In the genomic region with DNA sequence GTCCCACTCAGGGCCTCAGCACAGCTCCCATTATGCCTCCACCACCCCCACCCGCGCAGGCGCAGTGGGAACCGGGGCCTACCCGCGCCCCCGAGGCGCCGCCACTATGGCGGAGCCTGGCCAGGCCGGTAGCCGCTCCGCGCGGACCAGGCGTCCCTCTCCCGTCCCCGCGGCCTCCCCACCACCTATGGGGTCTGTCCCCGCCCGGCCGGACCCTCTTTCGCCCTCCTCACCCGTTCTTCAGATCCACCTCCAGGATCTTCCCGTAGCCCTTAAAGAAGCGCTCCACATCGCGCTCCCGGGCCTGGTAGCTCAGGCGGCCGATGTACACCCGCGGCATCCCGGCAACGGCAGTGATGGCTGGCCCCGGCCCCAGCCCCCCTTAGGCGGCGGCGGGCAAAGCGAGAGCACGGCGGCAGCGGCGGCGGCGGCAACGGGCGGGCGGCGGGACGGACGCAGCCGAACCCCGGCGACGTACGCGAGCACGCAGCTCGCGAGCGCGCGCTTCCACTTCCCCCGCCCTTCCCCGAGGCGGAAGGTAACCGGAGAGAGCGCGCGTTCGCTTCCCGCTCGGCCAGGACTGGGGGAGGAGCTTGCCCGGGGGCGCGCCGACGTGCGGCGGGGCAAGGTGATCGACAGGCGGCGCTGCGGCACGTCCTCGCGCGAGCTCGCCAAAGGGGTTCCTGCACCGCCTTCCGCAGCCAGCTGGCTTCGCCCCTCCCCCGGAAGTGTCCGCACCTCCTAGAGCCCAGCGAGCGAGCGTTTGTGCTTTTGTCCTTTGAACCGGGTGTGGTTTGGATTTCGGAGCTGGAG, we compare ENCODE assay signal across 1 cellular context.
TF ChIP-seq lines count a peak whose summit lies in the region.

A gene (minus strand): TSS at position 488 of the 813 bp plus-strand sequence. CDS start 148 bp downstream, at position 340.

TF ChIP-seq in HepG2, 621 proteins besides CTCF, POLR2A, EP300 and RAD21 (continued from another document and continues in another):
- no peak; the same call in 1 of the 2 replicates for TF ChIP-seq ZNF552 (CRISPR knock-in tag; IDR thresholded peaks at IDR 0.05; ENCODE audit: borderline replicate concordance)
- TF ChIP-seq ZNF530 (CRISPR knock-in tag; IDR thresholded peaks at IDR 0.05; ENCODE audit: low read depth) = no peak
- TF ChIP-seq CBX1 (IDR thresholded peaks at IDR 0.05; ENCODE audit: low read depth) = no peak
- TF ChIP-seq, protein P1, sequence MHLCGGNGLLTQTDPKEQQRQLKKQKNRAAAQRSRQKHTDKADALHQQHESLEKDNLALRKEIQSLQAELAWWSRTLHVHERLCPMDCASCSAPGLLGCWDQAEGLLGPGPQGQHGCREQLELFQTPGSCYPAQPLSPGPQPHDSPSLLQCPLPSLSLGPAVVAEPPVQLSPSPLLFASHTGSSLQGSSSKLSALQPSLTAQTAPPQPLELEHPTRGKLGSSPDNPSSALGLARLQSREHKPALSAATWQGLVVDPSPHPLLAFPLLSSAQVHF (CRISPR knock-in tag; IDR thresholded peaks at IDR 0.05) = no peak
- no peak; the same call in 1 of the 2 replicates for TF ChIP-seq ZNF616 (CRISPR knock-in tag; IDR thresholded peaks at IDR 0.05; ENCODE audit: low read depth)
- TF ChIP-seq, protein P2, sequence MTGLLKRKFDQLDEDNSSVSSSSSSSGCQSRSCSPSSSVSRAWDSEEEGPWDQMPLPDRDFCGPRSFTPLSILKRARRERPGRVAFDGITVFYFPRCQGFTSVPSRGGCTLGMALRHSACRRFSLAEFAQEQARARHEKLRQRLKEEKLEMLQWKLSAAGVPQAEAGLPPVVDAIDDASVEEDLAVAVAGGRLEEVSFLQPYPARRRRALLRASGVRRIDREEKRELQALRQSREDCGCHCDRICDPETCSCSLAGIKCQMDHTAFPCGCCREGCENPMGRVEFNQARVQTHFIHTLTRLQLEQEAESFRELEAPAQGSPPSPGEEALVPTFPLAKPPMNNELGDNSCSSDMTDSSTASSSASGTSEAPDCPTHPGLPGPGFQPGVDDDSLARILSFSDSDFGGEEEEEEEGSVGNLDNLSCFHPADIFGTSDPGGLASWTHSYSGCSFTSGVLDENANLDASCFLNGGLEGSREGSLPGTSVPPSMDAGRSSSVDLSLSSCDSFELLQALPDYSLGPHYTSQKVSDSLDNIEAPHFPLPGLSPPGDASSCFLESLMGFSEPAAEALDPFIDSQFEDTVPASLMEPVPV (CRISPR knock-in tag; IDR thresholded peaks at IDR 0.05) = no peak; the same call in 1 of the 2 replicates
- no peak for TF ChIP-seq ZFP1 (CRISPR knock-in tag; IDR thresholded peaks at IDR 0.05)
- peak; percentile 72; the same call in 1 of the 2 replicates for TF ChIP-seq ZNF501 (CRISPR knock-in tag; IDR thresholded peaks at IDR 0.05)
- TF ChIP-seq AHR (CRISPR knock-in tag; IDR thresholded peaks at IDR 0.05) = 0 out of 2 replicates have a peak, but pooled peaks have one; percentile 27
- no peak for TF ChIP-seq ZNF207 (IDR thresholded peaks at IDR 0.05; ENCODE audit: borderline replicate concordance)
- no peak for TF ChIP-seq ZNF101 (CRISPR knock-in tag; IDR thresholded peaks at IDR 0.05; ENCODE audit: borderline replicate concordance, low read depth)
- TF ChIP-seq, protein P3, sequence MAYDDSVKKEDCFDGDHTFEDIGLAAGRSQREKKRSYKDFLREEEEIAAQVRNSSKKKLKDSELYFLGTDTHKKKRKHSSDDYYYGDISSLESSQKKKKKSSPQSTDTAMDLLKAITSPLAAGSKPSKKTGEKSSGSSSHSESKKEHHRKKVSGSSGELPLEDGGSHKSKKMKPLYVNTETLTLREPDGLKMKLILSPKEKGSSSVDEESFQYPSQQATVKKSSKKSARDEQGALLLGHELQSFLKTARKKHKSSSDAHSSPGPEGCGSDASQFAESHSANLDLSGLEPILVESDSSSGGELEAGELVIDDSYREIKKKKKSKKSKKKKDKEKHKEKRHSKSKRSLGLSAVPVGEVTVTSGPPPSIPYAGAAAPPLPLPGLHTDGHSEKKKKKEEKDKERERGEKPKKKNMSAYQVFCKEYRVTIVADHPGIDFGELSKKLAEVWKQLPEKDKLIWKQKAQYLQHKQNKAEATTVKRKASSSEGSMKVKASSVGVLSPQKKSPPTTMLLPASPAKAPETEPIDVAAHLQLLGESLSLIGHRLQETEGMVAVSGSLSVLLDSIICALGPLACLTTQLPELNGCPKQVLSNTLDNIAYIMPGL (CRISPR knock-in tag; IDR thresholded peaks at IDR 0.05; ENCODE audit: borderline replicate concordance in 1 of 2, low read depth in 1 of 2) = peak; percentile 90 to 92
- TF ChIP-seq, protein P4, sequence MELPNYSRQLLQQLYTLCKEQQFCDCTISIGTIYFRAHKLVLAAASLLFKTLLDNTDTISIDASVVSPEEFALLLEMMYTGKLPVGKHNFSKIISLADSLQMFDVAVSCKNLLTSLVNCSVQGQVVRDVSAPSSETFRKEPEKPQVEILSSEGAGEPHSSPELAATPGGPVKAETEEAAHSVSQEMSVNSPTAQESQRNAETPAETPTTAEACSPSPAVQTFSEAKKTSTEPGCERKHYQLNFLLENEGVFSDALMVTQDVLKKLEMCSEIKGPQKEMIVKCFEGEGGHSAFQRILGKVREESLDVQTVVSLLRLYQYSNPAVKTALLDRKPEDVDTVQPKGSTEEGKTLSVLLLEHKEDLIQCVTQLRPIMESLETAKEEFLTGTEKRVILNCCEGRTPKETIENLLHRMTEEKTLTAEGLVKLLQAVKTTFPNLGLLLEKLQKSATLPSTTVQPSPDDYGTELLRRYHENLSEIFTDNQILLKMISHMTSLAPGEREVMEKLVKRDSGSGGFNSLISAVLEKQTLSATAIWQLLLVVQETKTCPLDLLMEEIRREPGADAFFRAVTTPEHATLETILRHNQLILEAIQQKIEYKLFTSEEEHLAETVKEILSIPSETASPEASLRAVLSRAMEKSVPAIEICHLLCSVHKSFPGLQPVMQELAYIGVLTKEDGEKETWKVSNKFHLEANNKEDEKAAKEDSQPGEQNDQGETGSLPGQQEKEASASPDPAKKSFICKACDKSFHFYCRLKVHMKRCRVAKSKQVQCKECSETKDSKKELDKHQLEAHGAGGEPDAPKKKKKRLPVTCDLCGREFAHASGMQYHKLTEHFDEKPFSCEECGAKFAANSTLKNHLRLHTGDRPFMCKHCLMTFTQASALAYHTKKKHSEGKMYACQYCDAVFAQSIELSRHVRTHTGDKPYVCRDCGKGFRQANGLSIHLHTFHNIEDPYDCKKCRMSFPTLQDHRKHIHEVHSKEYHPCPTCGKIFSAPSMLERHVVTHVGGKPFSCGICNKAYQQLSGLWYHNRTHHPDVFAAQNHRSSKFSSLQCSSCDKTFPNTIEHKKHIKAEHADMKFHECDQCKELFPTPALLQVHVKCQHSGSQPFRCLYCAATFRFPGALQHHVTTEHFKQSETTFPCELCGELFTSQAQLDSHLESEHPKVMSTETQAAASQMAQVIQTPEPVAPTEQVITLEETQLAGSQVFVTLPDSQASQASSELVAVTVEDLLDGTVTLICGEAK (IDR thresholded peaks at IDR 0.05) = no peak
- TF ChIP-seq, protein P4 (CRISPR knock-in tag; IDR thresholded peaks at IDR 0.05) = no peak
- no peak; the same call in 1 of the 2 replicates for TF ChIP-seq DMAP1 (CRISPR knock-in tag; IDR thresholded peaks at IDR 0.05)
- no peak for TF ChIP-seq ZNF296 (CRISPR knock-in tag; conservative IDR thresholded peaks at IDR 0.05)
- TF ChIP-seq NR2F6 (IDR thresholded peaks at IDR 0.05) = no peak; the same call in 1 of the 2 replicates
- TF ChIP-seq NR2F6 (CRISPR knock-in tag; IDR thresholded peaks at IDR 0.05) = peak; percentile 72; the same call in 1 of the 2 replicates
- TF ChIP-seq, protein P5, sequence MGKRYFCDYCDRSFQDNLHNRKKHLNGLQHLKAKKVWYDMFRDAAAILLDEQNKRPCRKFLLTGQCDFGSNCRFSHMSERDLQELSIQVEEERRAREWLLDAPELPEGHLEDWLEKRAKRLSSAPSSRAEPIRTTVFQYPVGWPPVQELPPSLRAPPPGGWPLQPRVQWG (CRISPR knock-in tag; IDR thresholded peaks at IDR 0.05; ENCODE audit: borderline replicate concordance, low read depth) = no peak
- no peak for TF ChIP-seq SRSF4 (IDR thresholded peaks at IDR 0.05; ENCODE audit: low read depth, low read length, poor library complexity, severe bottlenecking)
- TF ChIP-seq FIP1L1 (IDR thresholded peaks at IDR 0.05; ENCODE audit: borderline replicate concordance, insufficient read depth, low read depth, low read length) = no peak
- TF ChIP-seq ZNF713 (CRISPR knock-in tag; IDR thresholded peaks at IDR 0.05) = peak; percentile 73; the same call in 1 of the 2 replicates
- TF ChIP-seq ZSCAN21 (CRISPR knock-in tag; IDR thresholded peaks at IDR 0.05; ENCODE audit: borderline replicate concordance) = peak; percentile 82; the same call in 1 of the 2 replicates
- TF ChIP-seq, protein P6, sequence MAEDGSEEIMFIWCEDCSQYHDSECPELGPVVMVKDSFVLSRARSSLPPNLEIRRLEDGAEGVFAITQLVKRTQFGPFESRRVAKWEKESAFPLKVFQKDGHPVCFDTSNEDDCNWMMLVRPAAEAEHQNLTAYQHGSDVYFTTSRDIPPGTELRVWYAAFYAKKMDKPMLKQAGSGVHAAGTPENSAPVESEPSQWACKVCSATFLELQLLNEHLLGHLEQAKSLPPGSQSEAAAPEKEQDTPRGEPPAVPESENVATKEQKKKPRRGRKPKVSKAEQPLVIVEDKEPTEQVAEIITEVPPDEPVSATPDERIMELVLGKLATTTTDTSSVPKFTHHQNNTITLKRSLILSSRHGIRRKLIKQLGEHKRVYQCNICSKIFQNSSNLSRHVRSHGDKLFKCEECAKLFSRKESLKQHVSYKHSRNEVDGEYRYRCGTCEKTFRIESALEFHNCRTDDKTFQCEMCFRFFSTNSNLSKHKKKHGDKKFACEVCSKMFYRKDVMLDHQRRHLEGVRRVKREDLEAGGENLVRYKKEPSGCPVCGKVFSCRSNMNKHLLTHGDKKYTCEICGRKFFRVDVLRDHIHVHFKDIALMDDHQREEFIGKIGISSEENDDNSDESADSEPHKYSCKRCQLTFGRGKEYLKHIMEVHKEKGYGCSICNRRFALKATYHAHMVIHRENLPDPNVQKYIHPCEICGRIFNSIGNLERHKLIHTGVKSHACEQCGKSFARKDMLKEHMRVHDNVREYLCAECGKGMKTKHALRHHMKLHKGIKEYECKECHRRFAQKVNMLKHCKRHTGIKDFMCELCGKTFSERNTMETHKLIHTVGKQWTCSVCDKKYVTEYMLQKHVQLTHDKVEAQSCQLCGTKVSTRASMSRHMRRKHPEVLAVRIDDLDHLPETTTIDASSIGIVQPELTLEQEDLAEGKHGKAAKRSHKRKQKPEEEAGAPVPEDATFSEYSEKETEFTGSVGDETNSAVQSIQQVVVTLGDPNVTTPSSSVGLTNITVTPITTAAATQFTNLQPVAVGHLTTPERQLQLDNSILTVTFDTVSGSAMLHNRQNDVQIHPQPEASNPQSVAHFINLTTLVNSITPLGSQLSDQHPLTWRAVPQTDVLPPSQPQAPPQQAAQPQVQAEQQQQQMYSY (CRISPR knock-in tag; IDR thresholded peaks at IDR 0.05) = no peak; the same call in 1 of the 2 replicates
- TF ChIP-seq ZNF883 (CRISPR knock-in tag; IDR thresholded peaks at IDR 0.05; ENCODE audit: not compliant biosample characterization) = peak; percentile 91
- no peak for TF ChIP-seq TRIM24 (CRISPR knock-in tag; IDR thresholded peaks at IDR 0.05)
- TF ChIP-seq ZNF644 (CRISPR knock-in tag; IDR thresholded peaks at IDR 0.05; ENCODE audit: low read depth) = no peak
- TF ChIP-seq FOXC1 (CRISPR knock-in tag; IDR thresholded peaks at IDR 0.05; ENCODE audit: borderline replicate concordance) = peak; percentile 87; the same call in 1 of the 2 replicates
- TF ChIP-seq ZNF572 (CRISPR knock-in tag; IDR thresholded peaks at IDR 0.05) = no peak
- peak in 1 of 2 experiments; percentile 75; a peak in 1 of 4 replicates for TF ChIP-seq KLF16 (CRISPR knock-in tag; IDR thresholded peaks at IDR 0.05)
- TF ChIP-seq BCL6 (CRISPR knock-in tag; IDR thresholded peaks at IDR 0.05) = peak; percentile 48; the same call in 1 of the 2 replicates
- TF ChIP-seq, protein P7, sequence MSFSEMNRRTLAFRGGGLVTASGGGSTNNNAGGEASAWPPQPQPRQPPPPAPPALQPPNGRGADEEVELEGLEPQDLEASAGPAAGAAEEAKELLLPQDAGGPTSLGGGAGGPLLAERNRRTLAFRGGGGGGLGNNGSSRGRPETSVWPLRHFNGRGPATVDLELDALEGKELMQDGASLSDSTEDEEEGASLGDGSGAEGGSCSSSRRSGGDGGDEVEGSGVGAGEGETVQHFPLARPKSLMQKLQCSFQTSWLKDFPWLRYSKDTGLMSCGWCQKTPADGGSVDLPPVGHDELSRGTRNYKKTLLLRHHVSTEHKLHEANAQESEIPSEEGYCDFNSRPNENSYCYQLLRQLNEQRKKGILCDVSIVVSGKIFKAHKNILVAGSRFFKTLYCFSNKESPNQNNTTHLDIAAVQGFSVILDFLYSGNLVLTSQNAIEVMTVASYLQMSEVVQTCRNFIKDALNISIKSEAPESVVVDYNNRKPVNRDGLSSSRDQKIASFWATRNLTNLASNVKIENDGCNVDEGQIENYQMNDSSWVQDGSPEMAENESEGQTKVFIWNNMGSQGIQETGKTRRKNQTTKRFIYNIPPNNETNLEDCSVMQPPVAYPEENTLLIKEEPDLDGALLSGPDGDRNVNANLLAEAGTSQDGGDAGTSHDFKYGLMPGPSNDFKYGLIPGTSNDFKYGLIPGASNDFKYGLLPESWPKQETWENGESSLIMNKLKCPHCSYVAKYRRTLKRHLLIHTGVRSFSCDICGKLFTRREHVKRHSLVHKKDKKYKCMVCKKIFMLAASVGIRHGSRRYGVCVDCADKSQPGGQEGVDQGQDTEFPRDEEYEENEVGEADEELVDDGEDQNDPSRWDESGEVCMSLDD (CRISPR knock-in tag; IDR thresholded peaks at IDR 0.05; ENCODE audit: borderline replicate concordance) = peak; percentile 67; the same call in 1 of the 2 replicates
- TF ChIP-seq PAX8 (CRISPR knock-in tag; IDR thresholded peaks at IDR 0.05; ENCODE audit: borderline replicate concordance) = peak; percentile 97; the same call in 1 of the 2 replicates
- 0 out of 2 replicates have a peak, but pooled peaks have one; percentile 57 for TF ChIP-seq NCOA1 (CRISPR knock-in tag; IDR thresholded peaks at IDR 0.05)
- no peak; the same call in 1 of the 2 replicates for TF ChIP-seq JUN (CRISPR knock-in tag; IDR thresholded peaks at IDR 0.05)
